9 cellular contexts compared by ENCODE assay signal in the genomic region with DNA sequence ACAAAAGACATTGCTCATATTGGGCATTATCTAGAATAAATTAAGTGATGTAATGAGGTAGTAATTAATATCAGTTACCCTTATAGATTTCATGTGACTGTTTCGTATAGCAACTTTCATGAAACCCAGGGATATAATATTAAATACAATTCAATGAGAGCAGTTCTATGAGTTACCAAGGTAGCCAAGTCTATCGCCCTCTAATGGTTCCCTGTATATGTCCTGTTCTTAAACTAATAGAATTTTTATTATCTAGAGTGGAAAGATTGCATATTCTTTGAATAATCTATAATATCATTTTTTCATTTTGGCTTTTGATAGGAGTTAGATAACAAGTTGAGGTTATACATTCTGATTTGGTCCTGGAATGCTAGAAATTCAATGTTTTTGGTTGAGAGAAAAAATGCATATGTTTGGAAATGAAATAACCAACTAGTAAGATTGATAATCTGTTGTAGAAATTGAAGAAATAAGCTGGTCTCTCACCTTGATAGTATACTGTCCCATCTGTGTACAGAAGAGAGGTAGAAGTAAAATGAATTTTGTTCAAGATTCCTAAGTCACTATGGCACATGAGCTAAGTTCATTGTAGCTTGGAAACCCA. TPM values are rescaled to one million over a fixed set of nuclear protein-coding genes. Genes with fewer than 3 reads are reported as not detected.
A peak's percentile ranks its signal among the peaks of the same experiment; 100 is the strongest.
DNase-seq lines count a peak whose midpoint lies in the region; ATAC-seq and TF ChIP-seq lines count a peak whose summit lies in the region.
"Had no signal": no experiment of that assay in that cellular context is flagged by ENCODE, and none has a peak within 500 bp of the region (broad histone marks: within the 10 kb centered on the region; RNA-seq: fewer than 3 reads in every experiment).

No MANE protein-coding gene starts in this region.

- intact Hi-C loops in tibial artery (cut with DNase I; ENCODE audit: low total_unique reads) = loop anchor here (5.0 kb wide), 1 partner anchor 1425 kb away; no protein-coding TSS in a partner anchor

- no peak overlapping the region for H3K27ac Mint-ChIP-seq in H9
- H3K27ac Mint-ChIP-seq in glutamatergic neuron (ENCODE audit: unreplicated experiment) = no peak overlapping the region
- H3K27ac Mint-ChIP-seq: memory B cell had no signal

- peak; percentile 13 for DNase-seq in AG08396 (ENCODE audit: low spot score)
- no peak for DNase-seq in H9
- DNase-seq in RWPE2 (ENCODE audit: low spot score) = no peak
- DNase-seq in glutamatergic neuron = no peak
- DNase-seq in stimulated activated CD4-positive, alpha-beta T cell treated with anti-CD3 and anti-CD28 coated beads, Interleukin-2, amount 100 ng/mL, for 48 hours = no peak
- no peak for DNase-seq in tibial artery
- no peak for DNase-seq in activated CD8-positive, alpha-beta memory T cell treated with anti-CD3 and anti-CD28 coated beads, Interleukin-2, amount 50 U/mL, for 48 hours
- no peak for DNase-seq in hypothalamus (lab: John Stamatoyannopoulos, UW)

- no peaks in the 10 kb centered on the region for H3K9me3 ChIP-seq in H9 (ENCODE audit: control insufficient read depth, low read depth, low read length)
- no peaks in the 10 kb centered on the region for H3K9me3 ChIP-seq in RWPE2 (ENCODE audit: severe bottlenecking)
- no peaks in the 10 kb centered on the region for H3K9me3 ChIP-seq in tibial artery

- no peak overlapping the region for H3K4me3 ChIP-seq in RWPE2 (ENCODE audit: severe bottlenecking)
- H3K4me3 ChIP-seq in tibial artery = no peak overlapping the region

- H3K27me3 Mint-ChIP-seq in H9 (ENCODE audit: low read depth) = no peaks in the 10 kb centered on the region
- H3K27me3 Mint-ChIP-seq in glutamatergic neuron (ENCODE audit: unreplicated experiment) = peaks cover 4% of the 10 kb centered on the region
- H3K27me3 Mint-ChIP-seq: memory B cell had no signal

- H3K23me2 ChIP-seq in H9 (ENCODE audit: insufficient read length, low read depth, low read length, poor library complexity, severe bottlenecking) = no peaks in the 10 kb centered on the region

- no peak overlapping the region for H4K91ac ChIP-seq in H9 (ENCODE audit: insufficient read length, low read depth, low read length)

- H3K4ac ChIP-seq in H9 (ENCODE audit: low read depth, low read length) = no peak overlapping the region

- no peak overlapping the region for H3K14ac ChIP-seq in H9 (ENCODE audit: insufficient read depth, low read length)

- H3K27ac ChIP-seq in H9 (ENCODE audit: insufficient read length, low read depth, low read length) (no peak overlapping the region), RWPE2 (ENCODE audit: poor library complexity, severe bottlenecking) (no peak overlapping the region), tibial artery (no peak overlapping the region)

- no peak overlapping the region for H3K9ac ChIP-seq in H9 (ENCODE audit: extremely low read depth, insufficient read length, low read length)

- no peak overlapping the region for H2AFZ ChIP-seq in H9 (ENCODE audit: low read length)

- H3K4me1 ChIP-seq in H9 (ENCODE audit: insufficient read depth, low read length) = no peaks in the 10 kb centered on the region
- H3K4me1 ChIP-seq in RWPE2 (ENCODE audit: insufficient read depth, poor library complexity, severe bottlenecking) = no peaks in the 10 kb centered on the region
- H3K4me1 ChIP-seq in tibial artery = no peaks in the 10 kb centered on the region

- no peak overlapping the region for H2BK15ac ChIP-seq in H9 (ENCODE audit: low read depth, low read length)

- no CpG with 5 or more reads among the region's 2 CpGs for WGBS in H9 (ENCODE audit: extremely low coverage, insufficient read length, low lambda C conversion rate)

- H4K8ac ChIP-seq in H9 (replicated peaks; ENCODE audit: insufficient read length, low read depth, low read length) = no peak overlapping the region

- H3K36me3 Mint-ChIP-seq in H9 (ENCODE audit: insufficient read depth in 1 of 3, low read depth in 3 of 3) (peaks cover 13 to 16% (median 14%) of the 10 kb centered on the region in 3 experiments; a peak in 6 of 7 replicates), glutamatergic neuron (ENCODE audit: unreplicated experiment) (no peaks in the 10 kb centered on the region)

- H4K20me1 ChIP-seq in H9 (ENCODE audit: control insufficient read depth, insufficient read depth, insufficient read length) = no peaks in the 10 kb centered on the region

- no peak overlapping the region for H3K4me2 ChIP-seq in H9 (ENCODE audit: insufficient read depth, insufficient read length, low read length)

- H3K23ac ChIP-seq in H9 (ENCODE audit: insufficient read length, low read depth, low read length) = no peak overlapping the region

- peaks cover 47% of the 10 kb centered on the region for H3K36me3 ChIP-seq in RWPE2 (ENCODE audit: low read depth)
- peaks cover 13 to 40% (median 24%) of the 10 kb centered on the region in 3 donors for H3K36me3 ChIP-seq in tibial artery

- H3T11ph ChIP-seq in H9 (ENCODE audit: low read length) = no peak overlapping the region

- H3K79me2 ChIP-seq in H9 (ENCODE audit: insufficient read depth, low read length) = no peaks in the 10 kb centered on the region

- no peak overlapping the region for H4K5ac ChIP-seq in H9 (ENCODE audit: insufficient read length, low read depth, low read length)

- H3K56ac ChIP-seq in H9 (ENCODE audit: insufficient read length, low read depth, low read length) = no peak overlapping the region

- TF ChIP-seq CTCF in H9 (conservative IDR thresholded peaks at IDR 0.05) = peak; percentile 73
- TF ChIP-seq CTCF in RWPE2 (IDR thresholded peaks at IDR 0.05; ENCODE audit: poor library complexity, severe bottlenecking) = peak; percentile 86
- TF ChIP-seq CTCF in glutamatergic neuron (IDR thresholded peaks at IDR 0.05; ENCODE audit: partially characterized antibody, unreplicated experiment) = peak; percentile 63
- TF ChIP-seq CTCF in tibial artery (IDR thresholded peaks at IDR 0.05) = no peak

- no peak overlapping the region for H3K18ac ChIP-seq in H9 (ENCODE audit: insufficient read length, low read depth, low read length)

- H2AK5ac ChIP-seq in H9 (ENCODE audit: insufficient read length, low read length) = no peak overlapping the region

- H3K27me3 ChIP-seq in H9 (ENCODE audit: insufficient read depth, low read length) (no peaks in the 10 kb centered on the region), RWPE2 (ENCODE audit: insufficient read depth, poor library complexity, severe bottlenecking) (no peaks in the 10 kb centered on the region), tibial artery (no peaks in the 10 kb centered on the region)

- ATAC-seq in RWPE2 (ENCODE audit: low read depth) = no peak

- no peak overlapping the region for H2BK20ac ChIP-seq in H9 (ENCODE audit: low read depth, low read length, poor library complexity, severe bottlenecking)

- H3K4me1 Mint-ChIP-seq in H9 (no peaks in the 10 kb centered on the region), glutamatergic neuron (ENCODE audit: low read depth, unreplicated experiment) (no peaks in the 10 kb centered on the region)
- H3K4me1 Mint-ChIP-seq: memory B cell had no signal

- no peaks in the 10 kb centered on the region; a peak in 1 of 5 replicates for H3K9me3 Mint-ChIP-seq in H9
- H3K9me3 Mint-ChIP-seq in glutamatergic neuron (ENCODE audit: unreplicated experiment) = no peaks in the 10 kb centered on the region
- H3K9me3 Mint-ChIP-seq: memory B cell had no signal

- H3K4me3 Mint-ChIP-seq in H9 (no peak overlapping the region), glutamatergic neuron (ENCODE audit: unreplicated experiment) (no peak overlapping the region)
- H3K4me3 Mint-ChIP-seq: memory B cell had no signal

- H2BK12ac ChIP-seq in H9 (ENCODE audit: insufficient read length, low read depth, low read length) = no peak overlapping the region

- no peaks in the 10 kb centered on the region for H3K79me1 ChIP-seq in H9 (ENCODE audit: insufficient read depth, low read depth, low read length, poor library complexity, severe bottlenecking)

- H2BK120ac ChIP-seq in H9 (ENCODE audit: low read depth, low read length, poor library complexity, severe bottlenecking) = no peak overlapping the region

- H2BK5ac ChIP-seq in H9 (ENCODE audit: insufficient read length, low read length) = no peak overlapping the region

RNA-seq across cellular contexts. Expression of a gene that starts 59.7 kb away (rescaled TPM):
- total RNA-seq in H9 (2021) (69.2 and 85.2 TPM in 2 replicates), glutamatergic neuron (ENCODE audit: unreplicated experiment) (68.9 TPM)

Comparison
In these comparisons a context has a peak if more than half of its experiments do, and no peak if none do; other contexts are left out.
1. CTCF ChIP-seq: peak in H9 (single experiment), RWPE2 (single experiment) and glutamatergic neuron (single experiment); none in tibial artery (0 of 2).